1 cellular context compared by ENCODE assay signal in genomic region chr9:76443887-76444286, GRCh38.
TF ChIP-seq lines count a peak whose summit lies in the region.

No MANE protein-coding gene starts in this region.

TF ChIP-seq in HepG2, 621 proteins besides CTCF, POLR2A, EP300 and RAD21:
- no peak for TF ChIP-seq LRRFIP1 (CRISPR knock-in tag; conservative IDR thresholded peaks at IDR 0.05)
